ENCODE assay signal across 13 cellular contexts in genomic region chr2:25481381-25482310, GRCh38.
DNase-seq lines count a peak whose midpoint lies in the region; ATAC-seq, FAIRE-seq and TF ChIP-seq lines count a peak whose summit lies in the region.
"Had no signal": no experiment of that assay in that cellular context is flagged by ENCODE, and none has a peak within 500 bp of the region (broad histone marks: within the 10 kb centered on the region; RNA-seq: fewer than 3 reads in every experiment).

No MANE protein-coding gene starts in this region.

- no peaks in the 10 kb centered on the region for H3K9me2 ChIP-seq in SK-N-SH

- CTCF ChIA-PET in SK-N-SH (lab: Yijun Ruan, JAX) = interaction anchor here (0.6 to 1.2 kb wide), 2 partner anchors 171 to 183 kb away, joined by 3 read pairs; no protein-coding TSS in a partner anchor

- WGBS in SK-N-SH (ENCODE audit: low lambda C conversion rate) = 83% methylated on average over 4 of the region's 4 CpGs

- peak; percentile 73 for FAIRE-seq in H54 (lab: Jason Lieb, UNC)

- H2AFZ ChIP-seq in SK-N-SH (ENCODE audit: low read depth) = no peak overlapping the region

- H3K9me3 ChIP-seq in SK-N-SH = no peaks in the 10 kb centered on the region
- H3K9me3 ChIP-seq: sigmoid colon had no signal

- peak overlapping the region in 1 of 2 experiments; percentile 3; a peak in 1 of 4 replicates for H3K27ac ChIP-seq in SK-N-SH (ENCODE audit: low read depth in 2 of 2, low read length in 1 of 2)
- H3K27ac ChIP-seq: sigmoid colon had no signal

- no peaks in the 10 kb centered on the region for H4K20me1 ChIP-seq in SK-N-SH (ENCODE audit: insufficient read depth)

- H3K4me1 ChIP-seq in SK-N-SH (ENCODE audit: control insufficient read depth in 1 of 2, insufficient read depth in 2 of 2, low read depth in 1 of 2, low read length in 1 of 2) = peaks cover 0 to 8% of the 10 kb centered on the region in 2 experiments; a peak in 3 of 4 replicates
- H3K4me1 ChIP-seq: sigmoid colon had no signal

- TF ChIP-seq EP300 in SK-N-SH (IDR thresholded peaks at IDR 0.05; ENCODE audit: borderline replicate concordance in 1 of 2, low read depth in 1 of 2, low read length in 1 of 2) = no peak

- H3F3A ChIP-seq in SK-N-SH (replicated peaks; ENCODE audit: insufficient read depth) = no peaks in the 10 kb centered on the region

- H3K27me3 ChIP-seq in SK-N-SH (ENCODE audit: insufficient read depth) = no peaks in the 10 kb centered on the region
- H3K27me3 ChIP-seq: sigmoid colon had no signal

- TF ChIP-seq RAD21 in SK-N-SH (IDR thresholded peaks at IDR 0.05; ENCODE audit: low read length) = no peak

- H3K79me2 ChIP-seq in SK-N-SH (ENCODE audit: insufficient read depth) = no peaks in the 10 kb centered on the region

- H3K9ac ChIP-seq in SK-N-SH = no peak overlapping the region; the same call in 1 of the 2 replicates

- ATAC-seq in HG02610 (IDR thresholded peaks at IDR 0.05; ENCODE audit: unreplicated experiment) = no peak
- no peak for ATAC-seq in GM18519 (IDR thresholded peaks at IDR 0.05; ENCODE audit: low FRiP score, unreplicated experiment)

- peak; percentile 17 for DNase-seq in H54 (ENCODE audit: insufficient read length, low spot score)
- no peak for DNase-seq in SK-N-SH
- DNase-seq in foreskin fibroblast = peak; percentile 8 to 28
- peak; percentile 2 for DNase-seq in stromal cell of bone marrow (ENCODE audit: low read depth)
- no peak for DNase-seq in activated T-cell treated with anti-CD3 and anti-CD28 coated beads, Interleukin-2, amount 50 U/mL, for 48 hours
- DNase-seq in NCI-H1694 treated with DMSO at 0.1 percent for 48 hours (lab: John Stamatoyannopoulos, UW) = no peak
- DNase-seq: activated CD4-positive, alpha-beta T cell treated with anti-CD3 and anti-CD28 coated beads, Interleukin-2, amount 50 U/mL, for 4 hours; activated gamma-delta T cell treated with Interleukin-2 at 50 U/mL for 16 hours; NCI-H1092; NCI-H345; sigmoid colon had no signal

- TF ChIP-seq CTCF in SK-N-SH (IDR thresholded peaks at IDR 0.05) = no peak
- TF ChIP-seq CTCF in foreskin fibroblast (IDR thresholded peaks at IDR 0.05; ENCODE audit: low read depth, low read length) = no peak

- no peak for TF ChIP-seq POLR2A in H54 (IDR thresholded peaks at IDR 0.05; ENCODE audit: low read depth, low read length)

- no peak overlapping the region for H3K4me3 ChIP-seq in SK-N-SH (ENCODE audit: low read depth in 2 of 2, low read length in 1 of 2)
- H3K4me3 ChIP-seq in foreskin fibroblast (ENCODE audit: low read depth in 1 of 2, low read length in 2 of 2) = no peak overlapping the region
- H3K4me3 ChIP-seq: sigmoid colon had no signal

- H3K4me2 ChIP-seq in SK-N-SH = no peak overlapping the region; the same call in 1 of the 2 replicates

- POLR2A ChIA-PET in SK-N-SH (lab: Yijun Ruan, JAX) = no interaction called here

- peaks cover 0 to 3% of the 10 kb centered on the region in 2 experiments for H3K36me3 ChIP-seq in SK-N-SH (replicated peaks in 1 of 2; ENCODE audit: control insufficient read depth in 1 of 2, insufficient read depth in 2 of 2, low read length in 1 of 2)
- H3K36me3 ChIP-seq: sigmoid colon had no signal

TF ChIP-seq in SK-N-SH, 30 proteins besides CTCF, POLR2A, EP300 and RAD21:
- TF ChIP-seq, protein P1, sequence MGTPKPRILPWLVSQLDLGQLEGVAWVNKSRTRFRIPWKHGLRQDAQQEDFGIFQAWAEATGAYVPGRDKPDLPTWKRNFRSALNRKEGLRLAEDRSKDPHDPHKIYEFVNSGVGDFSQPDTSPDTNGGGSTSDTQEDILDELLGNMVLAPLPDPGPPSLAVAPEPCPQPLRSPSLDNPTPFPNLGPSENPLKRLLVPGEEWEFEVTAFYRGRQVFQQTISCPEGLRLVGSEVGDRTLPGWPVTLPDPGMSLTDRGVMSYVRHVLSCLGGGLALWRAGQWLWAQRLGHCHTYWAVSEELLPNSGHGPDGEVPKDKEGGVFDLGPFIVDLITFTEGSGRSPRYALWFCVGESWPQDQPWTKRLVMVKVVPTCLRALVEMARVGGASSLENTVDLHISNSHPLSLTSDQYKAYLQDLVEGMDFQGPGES (IDR thresholded peaks at IDR 0.05; ENCODE audit: low read depth, low read length) = no peak
- TF ChIP-seq, protein P2, sequence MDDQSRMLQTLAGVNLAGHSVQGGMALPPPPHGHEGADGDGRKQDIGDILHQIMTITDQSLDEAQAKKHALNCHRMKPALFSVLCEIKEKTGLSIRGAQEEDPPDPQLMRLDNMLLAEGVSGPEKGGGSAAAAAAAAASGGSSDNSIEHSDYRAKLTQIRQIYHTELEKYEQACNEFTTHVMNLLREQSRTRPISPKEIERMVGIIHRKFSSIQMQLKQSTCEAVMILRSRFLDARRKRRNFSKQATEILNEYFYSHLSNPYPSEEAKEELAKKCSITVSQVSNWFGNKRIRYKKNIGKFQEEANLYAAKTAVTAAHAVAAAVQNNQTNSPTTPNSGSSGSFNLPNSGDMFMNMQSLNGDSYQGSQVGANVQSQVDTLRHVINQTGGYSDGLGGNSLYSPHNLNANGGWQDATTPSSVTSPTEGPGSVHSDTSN (IDR thresholded peaks at IDR 0.05) = peak; percentile 3; the same call in 1 of the 2 replicates
- TF ChIP-seq GATA2 (CRISPR knock-in tag; IDR thresholded peaks at IDR 0.05) = no peak

Comparison
In these comparisons a context has a peak if more than half of its experiments do, and no peak if none do; other contexts are left out.
1. DNase-seq: peak in H54 (single experiment), foreskin fibroblast (2 of 2) and stromal cell of bone marrow (single experiment); none in SK-N-SH (single experiment), activated T-cell treated with anti-CD3 and anti-CD28 coated beads, Interleukin-2, amount 50 U/mL, for 48 hours (0 of 2) and NCI-H1694 treated with DMSO at 0.1 percent for 48 hours (single experiment).